22 cellular contexts compared by ENCODE assay signal in the genomic region with DNA sequence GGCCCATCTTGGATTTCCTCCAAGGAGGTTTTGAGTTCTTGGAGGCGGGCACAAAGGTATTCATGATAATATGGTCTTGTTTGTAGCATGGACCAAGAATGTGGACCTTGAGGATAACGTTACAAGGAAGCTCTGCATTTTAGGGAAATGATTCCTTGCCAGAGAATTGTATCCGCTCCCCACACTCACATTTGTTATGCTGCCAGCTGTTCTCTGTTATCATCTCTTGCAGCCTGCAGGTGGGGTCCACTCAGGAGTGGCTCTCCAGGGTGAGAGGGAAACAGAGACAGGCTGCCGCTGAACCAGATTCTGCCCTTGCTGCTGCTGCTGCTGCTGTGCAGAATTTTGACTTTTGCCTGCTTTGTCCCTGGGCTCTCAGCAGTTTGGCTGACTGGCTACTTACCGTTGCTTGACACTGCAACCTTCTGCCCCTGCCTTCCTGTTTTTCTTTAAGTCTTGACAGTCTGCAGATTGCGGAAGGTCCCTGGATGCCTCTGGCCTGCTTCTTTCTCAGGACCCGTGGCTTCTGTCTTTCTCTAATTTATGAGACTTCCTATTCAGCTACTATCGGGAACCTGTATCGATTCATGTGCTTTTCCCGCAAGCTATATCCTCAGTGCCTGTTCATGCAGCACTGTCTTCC.
A peak's percentile ranks its signal among the peaks of the same experiment; 100 is the strongest.
DNase-seq lines count a peak whose midpoint lies in the region; ATAC-seq, FAIRE-seq and TF ChIP-seq lines count a peak whose summit lies in the region.
"Had no signal": no experiment of that assay in that cellular context is flagged by ENCODE, and none has a peak within 500 bp of the region (broad histone marks: within the 10 kb centered on the region; RNA-seq: fewer than 3 reads in every experiment).

No MANE protein-coding gene starts in this region.

- intact Hi-C loops in pancreas (cut with DNase I) (no loop called here), psoas muscle (cut with DNase I) (no loop called here)

- H3K27me3 ChIP-seq in GM23248 (replicated peaks; ENCODE audit: insufficient read depth) (no peaks in the 10 kb centered on the region), brain microvascular endothelial cell (replicated peaks) (no peaks in the 10 kb centered on the region), pancreas (no peaks in the 10 kb centered on the region), psoas muscle (ENCODE audit: insufficient read depth in 3 of 3, low read length in 2 of 3) (no peaks in the 10 kb centered on the region)
- H3K27me3 ChIP-seq: gastroesophageal sphincter, transverse colon had no signal

- peak overlapping the region; percentile 71 for H3K4me2 ChIP-seq in GM23248 (ENCODE audit: unreplicated experiment)

- 0 out of 2 replicates have a peak, but pooled peaks cover 4% of the 10 kb centered on the region for H3K9me2 ChIP-seq in GM23248 (ENCODE audit: insufficient read depth)

- H4K20me1 ChIP-seq in GM23248 (ENCODE audit: insufficient read depth): no peaks in the 10 kb centered on the region

- H3K27ac ChIP-seq in GM23248 (peak overlapping the region; percentile 46; the same call in 1 of the 2 replicates), brain microvascular endothelial cell (no peak overlapping the region), pancreas (no peak overlapping the region), psoas muscle (no peak overlapping the region)
- H3K27ac ChIP-seq: gastroesophageal sphincter, transverse colon had no signal

- TF ChIP-seq CTCF in NB4 (IDR thresholded peaks at IDR 0.05; ENCODE audit: low read depth, low read length): no peak
- TF ChIP-seq CTCF in brain microvascular endothelial cell (IDR thresholded peaks at IDR 0.05; ENCODE audit: low read depth, low read length, missing control alignments): no peak
- no peak for TF ChIP-seq CTCF in pancreas (IDR thresholded peaks at IDR 0.05)
- TF ChIP-seq CTCF in psoas muscle (IDR thresholded peaks at IDR 0.05): no peak

- 38 to 47% methylated on average over 10 of the region's 10 CpGs for WGBS in GM23248 (ENCODE audit: low coverage in 1 of 2, low lambda C conversion rate in 2 of 2, missing lambda C conversion rate in 2 of 2), 2 experiments
- WGBS in pancreas, 2 donors: 65 to 80% methylated on average over 10 of the region's 10 CpGs
- WGBS in psoas muscle, 3 donors: 33 to 45% (median 34%) methylated on average over 10 of the region's 10 CpGs

- no peak for ATAC-seq in GM18858 (IDR thresholded peaks at IDR 0.05; ENCODE audit: unreplicated experiment)
- no peak for ATAC-seq in pancreas
- no peak for ATAC-seq in activated CD4-positive, CD25-positive, alpha-beta regulatory T cell treated with anti-CD3 and anti-CD28 coated beads, Interleukin-2, amount 50 U/mL, for 24 hours
- no peak for ATAC-seq in psoas muscle
- ATAC-seq: gastroesophageal sphincter; left colon; mucosa of descending colon; right cardiac atrium; stimulated activated naive B cell treated with anti-CD40 and anti-IgM and Interleukin-4, amounts not matched to agents 10 μg/mL and 1 μg/mL and 100 μg/mL, for 72 hours had no signal

- DNase-seq in GM23248: peak; percentile 43
- peak; percentile 5 for DNase-seq in NB4 (ENCODE audit: low read depth)
- DNase-seq in brain microvascular endothelial cell: peak; percentile 12
- peak; percentile 31 for DNase-seq in medulla oblongata (ENCODE audit: extremely low spot score)
- no peak for DNase-seq in pancreas
- no peak for DNase-seq in psoas muscle
- DNase-seq: Caco-2; dermis blood vessel endothelial cell; KG1; left colon; mucosa of descending colon; NCI-H1092; NCI-H2081; NCI-H82; stimulated activated naive B cell treated with anti-CD40 and anti-IgM and Interleukin-4, amounts not matched to agents 10 μg/mL and 1 μg/mL and 100 μg/mL, for 72 hours; transverse colon had no signal

- H3K79me2 ChIP-seq in GM23248 (ENCODE audit: insufficient read depth): no peaks in the 10 kb centered on the region

- no peaks in the 10 kb centered on the region for H3K9me3 ChIP-seq in GM23248 (ENCODE audit: low read depth)
- H3K9me3 ChIP-seq in pancreas: no peaks in the 10 kb centered on the region
- H3K9me3 ChIP-seq in psoas muscle: no peaks in the 10 kb centered on the region
- H3K9me3 ChIP-seq: Caco-2, gastroesophageal sphincter, mucosa of descending colon, transverse colon had no signal

- H3K36me3 ChIP-seq in GM23248 (ENCODE audit: low read depth): no peaks in the 10 kb centered on the region
- H3K36me3 ChIP-seq in brain microvascular endothelial cell (replicated peaks): no peaks in the 10 kb centered on the region
- no peaks in the 10 kb centered on the region for H3K36me3 ChIP-seq in pancreas
- H3K36me3 ChIP-seq in psoas muscle (ENCODE audit: insufficient read depth in 1 of 2, low read depth in 1 of 2): no peaks in the 10 kb centered on the region
- H3K36me3 ChIP-seq: gastroesophageal sphincter, transverse colon had no signal

- peaks cover 10% of the 10 kb centered on the region; the same call in 1 of the 2 replicates for H3F3A ChIP-seq in GM23248 (ENCODE audit: insufficient read depth)

- H3K9ac ChIP-seq in GM23248: 0 out of 2 replicates have a peak overlapping the region, but pooled peaks have one; percentile 12

- H3K4me1 ChIP-seq in GM23248 (ENCODE audit: insufficient read depth): peaks cover 14% of the 10 kb centered on the region
- no peaks in the 10 kb centered on the region for H3K4me1 ChIP-seq in pancreas
- no peaks in the 10 kb centered on the region for H3K4me1 ChIP-seq in psoas muscle
- H3K4me1 ChIP-seq: Caco-2, gastroesophageal sphincter, transverse colon had no signal

- in situ Hi-C loops in GM23248 (cut with MboI): no loop called here
- in situ Hi-C loops in brain microvascular endothelial cell (cut with HindIII; ENCODE audit: low pct_ligation_motif_present, low sequenced_read_pairs): no loop called here

- H3K4me3 ChIP-seq in GM23248 (peak overlapping the region; percentile 43), NB4 (ENCODE audit: low read depth, low read length) (no peak overlapping the region), brain microvascular endothelial cell (ENCODE audit: low read depth, low read length) (no peak overlapping the region), pancreas (no peak overlapping the region), psoas muscle (no peak overlapping the region)
- H3K4me3 ChIP-seq: gastroesophageal sphincter, mucosa of descending colon, transverse colon had no signal

- no peak for TF ChIP-seq POLR2A in NB4 (IDR thresholded peaks at IDR 0.05; ENCODE audit: extremely low read depth, insufficient read length)

- FAIRE-seq in pancreas (lab: Jason Lieb, UNC): no peak
- FAIRE-seq: bronchial epithelial cell, RCC 7860 had no signal

- no peak overlapping the region for H2AFZ ChIP-seq in GM23248

Comparison
In these comparisons a context has a peak if more than half of its experiments do, and no peak if none do; other contexts are left out.
1. DNase-seq: peak in GM23248 (single experiment), NB4 (single experiment), brain microvascular endothelial cell (single experiment) and medulla oblongata (single experiment); none in pancreas (0 of 6) and psoas muscle (0 of 2).